In the genomic region with DNA sequence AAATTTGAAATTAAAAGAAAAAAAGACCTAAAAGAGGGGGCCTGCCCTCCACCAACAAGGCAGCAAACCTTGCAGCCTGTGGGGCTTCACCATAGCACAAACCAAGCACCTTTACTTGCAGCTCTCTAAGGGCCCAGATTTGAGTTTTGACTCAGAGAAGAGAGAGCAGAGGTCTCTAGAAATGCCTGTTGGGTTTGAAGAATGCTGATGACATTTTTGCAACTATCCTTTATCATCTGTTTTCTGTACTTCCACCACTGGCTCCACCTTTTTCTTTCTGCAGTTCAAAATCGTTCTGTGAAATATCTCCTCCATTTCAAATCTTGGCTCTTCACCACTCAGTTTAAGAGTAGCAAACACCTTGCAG, we compare ENCODE assay signal across 1 cellular context.
TF ChIP-seq lines count a peak whose summit lies in the region.

No MANE protein-coding gene starts in this region.

TF ChIP-seq in K562, 482 proteins besides CTCF, POLR2A, EP300 and RAD21 (continued from another document):
- TF ChIP-seq, protein P1, sequence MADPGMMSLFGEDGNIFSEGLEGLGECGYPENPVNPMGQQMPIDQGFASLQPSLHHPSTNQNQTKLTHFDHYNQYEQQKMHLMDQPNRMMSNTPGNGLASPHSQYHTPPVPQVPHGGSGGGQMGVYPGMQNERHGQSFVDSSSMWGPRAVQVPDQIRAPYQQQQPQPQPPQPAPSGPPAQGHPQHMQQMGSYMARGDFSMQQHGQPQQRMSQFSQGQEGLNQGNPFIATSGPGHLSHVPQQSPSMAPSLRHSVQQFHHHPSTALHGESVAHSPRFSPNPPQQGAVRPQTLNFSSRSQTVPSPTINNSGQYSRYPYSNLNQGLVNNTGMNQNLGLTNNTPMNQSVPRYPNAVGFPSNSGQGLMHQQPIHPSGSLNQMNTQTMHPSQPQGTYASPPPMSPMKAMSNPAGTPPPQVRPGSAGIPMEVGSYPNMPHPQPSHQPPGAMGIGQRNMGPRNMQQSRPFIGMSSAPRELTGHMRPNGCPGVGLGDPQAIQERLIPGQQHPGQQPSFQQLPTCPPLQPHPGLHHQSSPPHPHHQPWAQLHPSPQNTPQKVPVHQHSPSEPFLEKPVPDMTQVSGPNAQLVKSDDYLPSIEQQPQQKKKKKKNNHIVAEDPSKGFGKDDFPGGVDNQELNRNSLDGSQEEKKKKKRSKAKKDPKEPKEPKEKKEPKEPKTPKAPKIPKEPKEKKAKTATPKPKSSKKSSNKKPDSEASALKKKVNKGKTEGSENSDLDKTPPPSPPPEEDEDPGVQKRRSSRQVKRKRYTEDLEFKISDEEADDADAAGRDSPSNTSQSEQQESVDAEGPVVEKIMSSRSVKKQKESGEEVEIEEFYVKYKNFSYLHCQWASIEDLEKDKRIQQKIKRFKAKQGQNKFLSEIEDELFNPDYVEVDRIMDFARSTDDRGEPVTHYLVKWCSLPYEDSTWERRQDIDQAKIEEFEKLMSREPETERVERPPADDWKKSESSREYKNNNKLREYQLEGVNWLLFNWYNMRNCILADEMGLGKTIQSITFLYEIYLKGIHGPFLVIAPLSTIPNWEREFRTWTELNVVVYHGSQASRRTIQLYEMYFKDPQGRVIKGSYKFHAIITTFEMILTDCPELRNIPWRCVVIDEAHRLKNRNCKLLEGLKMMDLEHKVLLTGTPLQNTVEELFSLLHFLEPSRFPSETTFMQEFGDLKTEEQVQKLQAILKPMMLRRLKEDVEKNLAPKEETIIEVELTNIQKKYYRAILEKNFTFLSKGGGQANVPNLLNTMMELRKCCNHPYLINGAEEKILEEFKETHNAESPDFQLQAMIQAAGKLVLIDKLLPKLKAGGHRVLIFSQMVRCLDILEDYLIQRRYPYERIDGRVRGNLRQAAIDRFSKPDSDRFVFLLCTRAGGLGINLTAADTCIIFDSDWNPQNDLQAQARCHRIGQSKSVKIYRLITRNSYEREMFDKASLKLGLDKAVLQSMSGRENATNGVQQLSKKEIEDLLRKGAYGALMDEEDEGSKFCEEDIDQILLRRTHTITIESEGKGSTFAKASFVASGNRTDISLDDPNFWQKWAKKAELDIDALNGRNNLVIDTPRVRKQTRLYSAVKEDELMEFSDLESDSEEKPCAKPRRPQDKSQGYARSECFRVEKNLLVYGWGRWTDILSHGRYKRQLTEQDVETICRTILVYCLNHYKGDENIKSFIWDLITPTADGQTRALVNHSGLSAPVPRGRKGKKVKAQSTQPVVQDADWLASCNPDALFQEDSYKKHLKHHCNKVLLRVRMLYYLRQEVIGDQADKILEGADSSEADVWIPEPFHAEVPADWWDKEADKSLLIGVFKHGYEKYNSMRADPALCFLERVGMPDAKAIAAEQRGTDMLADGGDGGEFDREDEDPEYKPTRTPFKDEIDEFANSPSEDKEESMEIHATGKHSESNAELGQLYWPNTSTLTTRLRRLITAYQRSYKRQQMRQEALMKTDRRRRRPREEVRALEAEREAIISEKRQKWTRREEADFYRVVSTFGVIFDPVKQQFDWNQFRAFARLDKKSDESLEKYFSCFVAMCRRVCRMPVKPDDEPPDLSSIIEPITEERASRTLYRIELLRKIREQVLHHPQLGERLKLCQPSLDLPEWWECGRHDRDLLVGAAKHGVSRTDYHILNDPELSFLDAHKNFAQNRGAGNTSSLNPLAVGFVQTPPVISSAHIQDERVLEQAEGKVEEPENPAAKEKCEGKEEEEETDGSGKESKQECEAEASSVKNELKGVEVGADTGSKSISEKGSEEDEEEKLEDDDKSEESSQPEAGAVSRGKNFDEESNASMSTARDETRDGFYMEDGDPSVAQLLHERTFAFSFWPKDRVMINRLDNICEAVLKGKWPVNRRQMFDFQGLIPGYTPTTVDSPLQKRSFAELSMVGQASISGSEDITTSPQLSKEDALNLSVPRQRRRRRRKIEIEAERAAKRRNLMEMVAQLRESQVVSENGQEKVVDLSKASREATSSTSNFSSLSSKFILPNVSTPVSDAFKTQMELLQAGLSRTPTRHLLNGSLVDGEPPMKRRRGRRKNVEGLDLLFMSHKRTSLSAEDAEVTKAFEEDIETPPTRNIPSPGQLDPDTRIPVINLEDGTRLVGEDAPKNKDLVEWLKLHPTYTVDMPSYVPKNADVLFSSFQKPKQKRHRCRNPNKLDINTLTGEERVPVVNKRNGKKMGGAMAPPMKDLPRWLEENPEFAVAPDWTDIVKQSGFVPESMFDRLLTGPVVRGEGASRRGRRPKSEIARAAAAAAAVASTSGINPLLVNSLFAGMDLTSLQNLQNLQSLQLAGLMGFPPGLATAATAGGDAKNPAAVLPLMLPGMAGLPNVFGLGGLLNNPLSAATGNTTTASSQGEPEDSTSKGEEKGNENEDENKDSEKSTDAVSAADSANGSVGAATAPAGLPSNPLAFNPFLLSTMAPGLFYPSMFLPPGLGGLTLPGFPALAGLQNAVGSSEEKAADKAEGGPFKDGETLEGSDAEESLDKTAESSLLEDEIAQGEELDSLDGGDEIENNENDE (IDR thresholded peaks at IDR 0.05; ENCODE audit: low read depth, low read length), result no peak
